Comparison of ENCODE assay signal across 8 cellular contexts in genomic region chr15:38072507-38073277, GRCh38.
DNase-seq lines count a peak whose midpoint lies in the region; TF ChIP-seq lines count a peak whose summit lies in the region.

No MANE protein-coding gene starts in this region.

- no peak overlapping the region for H3K27ac Mint-ChIP-seq in activated naive CD4-positive, alpha-beta T cell treated with anti-CD3 and anti-CD28 coated beads for 36 hours

- no peak for TF ChIP-seq POLR2A in erythroblast (IDR thresholded peaks at IDR 0.05; ENCODE audit: low read length)

- peaks cover 34% of the 10 kb centered on the region for H3K4me1 Mint-ChIP-seq in activated naive CD4-positive, alpha-beta T cell treated with anti-CD3 and anti-CD28 coated beads for 36 hours (ENCODE audit: low read depth)

- peak; percentile 27 for DNase-seq in activated naive CD4-positive, alpha-beta T cell treated with anti-CD3 and anti-CD28 coated beads for 36 hours
- DNase-seq in activated naive CD4-positive, alpha-beta T cell treated with Interleukin-2 at 50 U/mL for 16 hours: no peak
- DNase-seq in HAP-1 (ENCODE audit: low spot score in 2 of 2) (peak; percentile 85 to 86), LoVo (ENCODE audit: low spot score) (peak; percentile 85), erythroblast (lab: John Stamatoyannopoulos, UW) (peak; percentile 58 to 68), tibial artery (peak; percentile 52 to 82)

- intact Hi-C loops in activated naive CD4-positive, alpha-beta T cell treated with anti-CD3 and anti-CD28 coated beads for 36 hours (cut with micrococcal nuclease): loop anchor here (2.0 kb wide), 1 partner anchor 1354 kb away; no protein-coding TSS in a partner anchor
- intact Hi-C loops in tibial artery (cut with DNase I; ENCODE audit: low total_unique reads): no loop called here

- no peaks in the 10 kb centered on the region for H3K9me3 Mint-ChIP-seq in activated naive CD4-positive, alpha-beta T cell treated with anti-CD3 and anti-CD28 coated beads for 36 hours

- in situ Hi-C loops in HAP-1 (cut with MboI; ENCODE audit: low sequenced_read_pairs): no loop called here

- H3K27me3 ChIP-seq in HAP-1 (ENCODE audit: low read depth): no peaks in the 10 kb centered on the region
- no peaks in the 10 kb centered on the region for H3K27me3 ChIP-seq in tibial artery

- peaks cover 65% of the 10 kb centered on the region for H3K27me3 Mint-ChIP-seq in activated naive CD4-positive, alpha-beta T cell treated with anti-CD3 and anti-CD28 coated beads for 36 hours (ENCODE audit: low read depth)

- no peaks in the 10 kb centered on the region for H3K36me3 Mint-ChIP-seq in activated naive CD4-positive, alpha-beta T cell treated with anti-CD3 and anti-CD28 coated beads for 36 hours (ENCODE audit: low read depth)

- WGBS in mesodermal cell (ENCODE audit: insufficient coverage in 2 of 2), 2 experiments: 0% methylated on average over 49 to 52 of the region's 54 CpGs

- H3K4me1 ChIP-seq in HAP-1: peaks cover 24% of the 10 kb centered on the region
- H3K4me1 ChIP-seq in mesodermal cell (ENCODE audit: control insufficient read depth, insufficient read depth, low read length, poor library complexity, severe bottlenecking): peaks cover 43% of the 10 kb centered on the region
- H3K4me1 ChIP-seq in tibial artery: peaks cover 0 to 36% (median 21%) of the 10 kb centered on the region in 4 donors

- TF ChIP-seq CTCF in VCaP (conservative IDR thresholded peaks at IDR 0.05) (peak; percentile 42), tibial artery (IDR thresholded peaks at IDR 0.05) (no peak)

- CTCF ChIA-PET in activated naive CD4-positive, alpha-beta T cell treated with anti-CD3 and anti-CD28 coated beads for 36 hours (lab: Charles Lee): interaction anchor here (0.7 kb wide), 1 partner anchor 36 kb away, joined by 3 read pairs; no protein-coding TSS in a partner anchor

- H3K9me3 ChIP-seq in HAP-1: no peaks in the 10 kb centered on the region
- H3K9me3 ChIP-seq in mesodermal cell (ENCODE audit: control insufficient read depth, low read length): no peaks in the 10 kb centered on the region
- no peaks in the 10 kb centered on the region for H3K9me3 ChIP-seq in tibial artery

- peak overlapping the region; percentile 27 for H3K4me3 ChIP-seq in HAP-1
- peak overlapping the region; percentile 39 for H3K4me3 ChIP-seq in mesodermal cell (ENCODE audit: extremely low read depth, insufficient read depth, low read length, poor library complexity, severe bottlenecking)
- peak overlapping the region; percentile 67 to 76 for H3K4me3 ChIP-seq in tibial artery

- H3K4me3 Mint-ChIP-seq in activated naive CD4-positive, alpha-beta T cell treated with anti-CD3 and anti-CD28 coated beads for 36 hours: peak overlapping the region; percentile 44

- peak overlapping the region; percentile 83 for H3K27ac ChIP-seq in VCaP
- peak overlapping the region; percentile 99 for H3K27ac ChIP-seq in mesodermal cell (ENCODE audit: low read depth, low read length, severe bottlenecking)
- H3K27ac ChIP-seq in tibial artery: peak overlapping the region; percentile 85 to 90

- H3K36me3 ChIP-seq in HAP-1 (replicated peaks) (no peaks in the 10 kb centered on the region), mesodermal cell (ENCODE audit: control insufficient read depth, insufficient read depth, low read length) (no peaks in the 10 kb centered on the region), tibial artery (no peaks in the 10 kb centered on the region)
